In genomic region chr20:53767206-53767924, GRCh38 we compare ENCODE assay signal across 13 cellular contexts.
DNase-seq lines count a peak whose midpoint lies in the region; ATAC-seq and TF ChIP-seq lines count a peak whose summit lies in the region.
"Had no signal": no experiment of that assay in that cellular context is flagged by ENCODE, and none has a peak within 500 bp of the region (broad histone marks: within the 10 kb centered on the region; RNA-seq: fewer than 3 reads in every experiment).

No MANE protein-coding gene starts in this region.

- no peaks in the 10 kb centered on the region for H3K79me2 ChIP-seq in OCI-LY3 (ENCODE audit: low read length)

- H3K9ac ChIP-seq in OCI-LY3 (ENCODE audit: low read length), result no peak overlapping the region

- no peaks in the 10 kb centered on the region for H4K20me1 ChIP-seq in OCI-LY3 (ENCODE audit: insufficient read depth, low read length)

- peak; percentile 93 for ATAC-seq in GM21447 (IDR thresholded peaks at IDR 0.05; ENCODE audit: unreplicated experiment)

- H3K4me2 ChIP-seq in OCI-LY3 (ENCODE audit: low read length), result peak overlapping the region; percentile 53

- H3K27me3 ChIP-seq in OCI-LY3 (ENCODE audit: low read depth, low read length), result no peaks in the 10 kb centered on the region
- H3K27me3 ChIP-seq: SJCRH30 had no signal

- peak; percentile 14 for DNase-seq in NCI-H82 (lab: John Stamatoyannopoulos, UW)
- DNase-seq in NCI-H82 treated with DMSO at 0.1 percent for 48 hours (lab: John Stamatoyannopoulos, UW; ENCODE audit: unreplicated experiment), result no peak
- DNase-seq in mesenteric fat pad (ENCODE audit: low spot score), result peak; percentile 14
- DNase-seq in NCI-H526 (lab: John Stamatoyannopoulos, UW), result no peak
- no peak for DNase-seq in NCI-H2081 (lab: John Stamatoyannopoulos, UW)
- DNase-seq in coronary artery (ENCODE audit: low spot score), result no peak
- DNase-seq: 8988T, activated gamma-delta T cell, head of caudate nucleus, NCI-H510A, SJCRH30 had no signal

- H3K36me3 ChIP-seq in OCI-LY3 (replicated peaks; ENCODE audit: low read depth, low read length), result no peaks in the 10 kb centered on the region
- H3K36me3 ChIP-seq: SJCRH30 had no signal

- peaks cover 24% of the 10 kb centered on the region for H3K4me1 ChIP-seq in OCI-LY3 (ENCODE audit: low read length)

- H3K9me3 ChIP-seq in OCI-LY3 (ENCODE audit: insufficient read depth, low read length), result no peaks in the 10 kb centered on the region
- H3K9me3 ChIP-seq: SJCRH30 had no signal

- TF ChIP-seq CTCF in OCI-LY3 (IDR thresholded peaks at IDR 0.05; ENCODE audit: low read depth, low read length) (no peak), coronary artery (IDR thresholded peaks at IDR 0.05) (no peak)

- H2AFZ ChIP-seq in OCI-LY3 (ENCODE audit: low read depth, low read length), result no peak overlapping the region

- H3K27ac ChIP-seq in OCI-LY3 (ENCODE audit: low read length) (no peak overlapping the region), coronary artery (no peak overlapping the region)
- H3K27ac ChIP-seq: SJCRH30 had no signal

- peak overlapping the region; percentile 16; the same call in 1 of the 2 replicates for H3K4me3 ChIP-seq in OCI-LY3 (ENCODE audit: low read length)
- no peak overlapping the region for H3K4me3 ChIP-seq in coronary artery
- H3K4me3 ChIP-seq: SJCRH30 had no signal

Comparison
In these comparisons a context has a peak if more than half of its experiments do, and no peak if none do; other contexts are left out.
1. DNase-seq: peak in NCI-H82 (single experiment) and mesenteric fat pad (single experiment); none in NCI-H82 treated with DMSO at 0.1 percent for 48 hours (single experiment), NCI-H526 (0 of 2), NCI-H2081 (0 of 2) and coronary artery (single experiment).